Comparison of ENCODE assay signal across 20 cellular contexts in genomic region chr6:80021591-80021990, GRCh38.
"Had no signal": no experiment of that assay in that cellular context is flagged by ENCODE, and none has a peak within 500 bp of the region (broad histone marks: within the 10 kb centered on the region; RNA-seq: fewer than 3 reads in every experiment).

No MANE protein-coding gene starts in this region.

- H3K36me3 Mint-ChIP-seq: immature natural killer cell; naive B cell; stimulated activated memory B cell treated with anti-CD40 and anti-IgM and Interleukin-4, amounts not matched to agents 10 μg/mL and 1 μg/mL and 100 μg/mL, for 72 hours had no signal

- DNase-seq: effector memory CD4-positive, alpha-beta T cell; erythroblast; gastrocnemius medialis; immature natural killer cell; left ventricle myocardium inferior; mesendoderm; naive B cell; occipital lobe; psoas muscle; retina; right lobe of liver; spleen; stimulated activated CD4-positive, alpha-beta T cell treated with anti-CD3 and anti-CD28 coated beads, Interleukin-15, amount 100 ng/mL, for 24 hours; stimulated activated CD4-positive, alpha-beta T cell treated with anti-CD3 and anti-CD28 coated beads, Interleukin-1b, Interleukin-23, amount 100 ng/mL, for 48 hours; stimulated activated CD4-positive, alpha-beta T cell treated with anti-CD3 and anti-CD28 coated beads, Interleukin-4, amount 100 ng/mL, for 24 hours had no signal

- H3K27me3 Mint-ChIP-seq: naive B cell; stimulated activated memory B cell treated with anti-CD40 and anti-IgM and Interleukin-4, amounts not matched to agents 10 μg/mL and 1 μg/mL and 100 μg/mL, for 72 hours; stimulated activated naive CD8-positive, alpha-beta T cell treated with anti-CD3 and anti-CD28 coated beads, Interleukin-15, Interleukin-2, amounts not matched to agents 100 ng/mL and 50 ng/mL, for 24 hours had no signal

- H3K4me3 Mint-ChIP-seq: immature natural killer cell; naive B cell; nephron; stimulated activated memory B cell treated with anti-CD40 and anti-IgM and Interleukin-4, amounts not matched to agents 10 μg/mL and 1 μg/mL and 100 μg/mL, for 72 hours; stimulated activated naive CD8-positive, alpha-beta T cell treated with anti-CD3 and anti-CD28 coated beads, Interleukin-15, Interleukin-2, amounts not matched to agents 100 ng/mL and 50 ng/mL, for 24 hours had no signal

- ATAC-seq: gastrocnemius medialis; psoas muscle; right lobe of liver; stimulated activated memory B cell treated with anti-CD40 and anti-IgM and Interleukin-4, amounts not matched to agents 10 μg/mL and 1 μg/mL and 100 μg/mL, for 72 hours had no signal

- FAIRE-seq: endothelial cell of umbilical vein, keratinocyte had no signal

- H3K4me1 Mint-ChIP-seq: immature natural killer cell; naive B cell; stimulated activated memory B cell treated with anti-CD40 and anti-IgM and Interleukin-4, amounts not matched to agents 10 μg/mL and 1 μg/mL and 100 μg/mL, for 72 hours had no signal

- H3K27ac Mint-ChIP-seq: naive B cell; nephron; stimulated activated memory B cell treated with anti-CD40 and anti-IgM and Interleukin-4, amounts not matched to agents 10 μg/mL and 1 μg/mL and 100 μg/mL, for 72 hours; stimulated activated naive CD8-positive, alpha-beta T cell treated with anti-CD3 and anti-CD28 coated beads, Interleukin-15, Interleukin-2, amounts not matched to agents 100 ng/mL and 50 ng/mL, for 24 hours had no signal

- H3K9me3 Mint-ChIP-seq: immature natural killer cell; naive B cell; nephron; stimulated activated memory B cell treated with anti-CD40 and anti-IgM and Interleukin-4, amounts not matched to agents 10 μg/mL and 1 μg/mL and 100 μg/mL, for 72 hours; stimulated activated naive CD8-positive, alpha-beta T cell treated with anti-CD3 and anti-CD28 coated beads, Interleukin-15, Interleukin-2, amounts not matched to agents 100 ng/mL and 50 ng/mL, for 24 hours had no signal
